Comparison of ENCODE assay signal across 9 cellular contexts in the genomic region with DNA sequence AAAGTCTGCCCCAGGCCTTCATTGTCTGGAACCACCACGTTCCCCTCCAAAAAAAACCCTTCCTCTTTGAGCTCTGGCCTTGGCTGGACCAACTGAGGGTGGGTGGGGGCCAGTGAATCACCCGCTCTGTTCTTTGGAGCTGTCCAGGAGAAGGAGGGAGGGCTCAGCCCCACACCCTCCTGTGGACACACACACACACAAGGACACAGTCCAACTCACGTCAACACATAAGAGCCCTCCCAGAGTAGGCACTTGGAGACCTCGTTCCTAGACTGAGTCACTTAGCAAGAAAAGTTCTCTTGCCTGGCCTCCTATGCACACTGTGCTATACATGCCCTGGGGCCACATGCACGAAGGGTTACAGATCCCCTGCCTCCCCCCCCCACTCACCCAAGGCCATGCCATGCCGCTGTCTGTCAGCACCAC. TPM values are rescaled to one million over a fixed set of nuclear protein-coding genes. Genes with fewer than 3 reads are reported as not detected.
DNase-seq lines count a peak whose midpoint lies in the region; ATAC-seq and TF ChIP-seq lines count a peak whose summit lies in the region.
"Had no signal": no experiment of that assay in that cellular context is flagged by ENCODE, and none has a peak within 500 bp of the region (broad histone marks: within the 10 kb centered on the region; RNA-seq: fewer than 3 reads in every experiment).

No MANE protein-coding gene starts in this region.

- peak overlapping the region; percentile 93 for H3K27ac ChIP-seq in ACC112 (ENCODE audit: low read depth, low read length)
- H3K27ac ChIP-seq in SK-N-MC: peak overlapping the region; percentile 99

- no peaks in the 10 kb centered on the region for H3K27me3 ChIP-seq in ACC112 (ENCODE audit: insufficient read depth, low read length)

- ATAC-seq in omental fat pad (ENCODE audit: low FRiP score): peak; percentile 63
- no peak for ATAC-seq in activated CD4-positive, alpha-beta T cell treated with anti-CD3 and anti-CD28 coated beads for 36 hours

- no peak overlapping the region for H3K4me3 Mint-ChIP-seq in activated CD4-positive, alpha-beta T cell treated with anti-CD3 and anti-CD28 coated beads for 36 hours
- H3K4me3 Mint-ChIP-seq: CD4-positive, alpha-beta memory T cell had no signal

- no peaks in the 10 kb centered on the region for H3K9me3 ChIP-seq in SK-N-MC (ENCODE audit: low read depth, low read length)

- no peak overlapping the region for H3K27ac Mint-ChIP-seq in activated CD4-positive, alpha-beta T cell treated with anti-CD3 and anti-CD28 coated beads for 36 hours
- H3K27ac Mint-ChIP-seq: CD4-positive, alpha-beta memory T cell had no signal

- TF ChIP-seq CTCF in omental fat pad (IDR thresholded peaks at IDR 0.05): no peak

- peaks cover 2% of the 10 kb centered on the region for H3K27me3 Mint-ChIP-seq in activated CD4-positive, alpha-beta T cell treated with anti-CD3 and anti-CD28 coated beads for 36 hours

- CTCF ChIA-PET in activated CD4-positive, alpha-beta T cell treated with anti-CD3 and anti-CD28 coated beads for 36 hours (lab: Charles Lee): interaction anchor here (1.6 kb wide), 1 partner anchor 10 kb away, joined by 5 read pairs; no protein-coding TSS in a partner anchor

- peaks cover 41% of the 10 kb centered on the region for H3K79me2 ChIP-seq in ACC112 (ENCODE audit: control insufficient read depth, insufficient read depth, low read length, unreplicated experiment)

- H3K9ac ChIP-seq in SK-N-MC (ENCODE audit: insufficient read length): peak overlapping the region; percentile 72

- DNase-seq in SK-N-MC (ENCODE audit: low read depth, low spot score) (no peak), fibroblast of peridontal ligament (ENCODE audit: extremely low read depth) (peak; percentile 91), omental fat pad (ENCODE audit: low spot score) (no peak), NCI-H69 (lab: John Stamatoyannopoulos, UW) (no peak), GM19240 (ENCODE audit: insufficient read length, low spot score) (no peak)
- no peak for DNase-seq in activated naive CD4-positive, alpha-beta T cell treated with anti-CD3 and anti-CD28 coated beads, Interleukin-2, amount 50 U/mL, for 16 hours
- DNase-seq in activated CD4-positive, alpha-beta T cell treated with anti-CD3 and anti-CD28 coated beads for 36 hours: no peak
- DNase-seq: CD4-positive, alpha-beta memory T cell had no signal

- POLR2A ChIA-PET in activated CD4-positive, alpha-beta T cell treated with anti-CD3 and anti-CD28 coated beads for 36 hours (lab: Charles Lee): no interaction called here

- H3K4me1 Mint-ChIP-seq in activated CD4-positive, alpha-beta T cell treated with anti-CD3 and anti-CD28 coated beads for 36 hours: peaks cover 2% of the 10 kb centered on the region

- peaks cover 69% of the 10 kb centered on the region for H3K4me1 ChIP-seq in ACC112 (ENCODE audit: control insufficient read depth, insufficient read depth, low read length, unreplicated experiment)

- H3K4me3 ChIP-seq in ACC112 (ENCODE audit: low read depth, low read length) (peak overlapping the region; percentile 78), SK-N-MC (peak overlapping the region; percentile 70)

- no peaks in the 10 kb centered on the region for H3K36me3 Mint-ChIP-seq in activated CD4-positive, alpha-beta T cell treated with anti-CD3 and anti-CD28 coated beads for 36 hours (ENCODE audit: low read depth)
- H3K36me3 Mint-ChIP-seq: CD4-positive, alpha-beta memory T cell had no signal

- H2AFZ ChIP-seq in ACC112 (ENCODE audit: low read length, unreplicated experiment): no peak overlapping the region

- H3K36me3 ChIP-seq in ACC112 (ENCODE audit: insufficient read depth, low read length) (no peaks in the 10 kb centered on the region), SK-N-MC (ENCODE audit: insufficient read depth, low read length) (peaks cover 14% of the 10 kb centered on the region)

- intact Hi-C loops in activated CD4-positive, alpha-beta T cell treated with anti-CD3 and anti-CD28 coated beads for 36 hours (cut with DNase I, micrococcal nuclease): no loop called here

- H3K9me3 Mint-ChIP-seq in activated CD4-positive, alpha-beta T cell treated with anti-CD3 and anti-CD28 coated beads for 36 hours (ENCODE audit: low read depth): no peaks in the 10 kb centered on the region
- H3K9me3 Mint-ChIP-seq: CD4-positive, alpha-beta memory T cell had no signal

RNA-seq across cellular contexts. Expression of a gene that starts 1.2 kb away (rescaled TPM):
- total RNA-seq in omental fat pad: 100 to 1,000 TPM; 135 to 453 (median 361) TPM
- under 1 TPM; 0.64 to 0.88 TPM for total RNA-seq in activated CD4-positive, alpha-beta T cell treated with anti-CD3 and anti-CD28 coated beads for 36 hours

Comparison
In these comparisons a context has a peak if more than half of its experiments do, and no peak if none do; other contexts are left out.
1. RNA of a gene that starts 1.2 kb away (total RNA-seq): 135 to 453 TPM in omental fat pad; 0.64 to 0.88 TPM in activated CD4-positive, alpha-beta T cell treated with anti-CD3 and anti-CD28 coated beads for 36 hours; every median in the first group is over 10 times any median in the second.